In genomic region chr17:44829558-44830358, GRCh38 we compare ENCODE assay signal across 8 cellular contexts. TPM values are rescaled to one million over a fixed set of nuclear protein-coding genes. Genes with fewer than 3 reads are reported as not detected.
DNase-seq lines count a peak whose midpoint lies in the region; ATAC-seq and TF ChIP-seq lines count a peak whose summit lies in the region.

TSS of gene GJC1 (minus strand) at chr17:44830287. CDS start at chr17:44805817, 24,470 bp downstream.

- CTCF ChIA-PET in activated naive CD4-positive, alpha-beta T cell treated with anti-CD3 and anti-CD28 coated beads, Interleukin-2, amount 10 ng/mL, durations not matched to agents 7 days and 5 days (lab: Charles Lee) = interaction anchor here (1.6 kb wide), 1 partner anchor 51 kb away, joined by 7 read pairs; no protein-coding TSS in a partner anchor

- peak within 1 kb of the TSS; percentile 46 to 86 (median 75) for H3K4me3 ChIP-seq in heart right ventricle
- H3K4me3 ChIP-seq in psoas muscle = peak within 1 kb of the TSS; percentile 68

- H3K4me1 Mint-ChIP-seq in activated naive CD4-positive, alpha-beta T cell treated with anti-CD3 and anti-CD28 coated beads, Interleukin-2, amount 10 ng/mL, durations not matched to agents 7 days and 5 days = peaks cover 10% of the 10 kb centered on the region

- peaks cover 4% of the 10 kb centered on the region for H3K36me3 Mint-ChIP-seq in activated naive CD4-positive, alpha-beta T cell treated with anti-CD3 and anti-CD28 coated beads, Interleukin-2, amount 10 ng/mL, durations not matched to agents 7 days and 5 days

- TF ChIP-seq POLR2A in GM10847 (IDR thresholded peaks at IDR 0.05; ENCODE audit: extremely low read depth, insufficient read length) = peak; percentile 12

- peaks cover 0 to 31% (median 17%) of the 10 kb centered on the region in 9 donors for H3K4me1 ChIP-seq in heart right ventricle
- H3K4me1 ChIP-seq in psoas muscle = no peaks in the 10 kb centered on the region

- TF ChIP-seq CTCF in heart right ventricle (IDR thresholded peaks at IDR 0.05) (no peak), psoas muscle (IDR thresholded peaks at IDR 0.05) (no peak)

- H3K27me3 ChIP-seq in heart right ventricle = peaks cover 0 to 84% (median 15%) of the 10 kb centered on the region in 7 donors
- H3K27me3 ChIP-seq in psoas muscle (ENCODE audit: insufficient read depth in 3 of 3, low read length in 2 of 3) = peaks cover 4 to 84% (median 19%) of the 10 kb centered on the region in 3 donors

- H3K27ac Mint-ChIP-seq in activated naive CD4-positive, alpha-beta T cell treated with anti-CD3 and anti-CD28 coated beads, Interleukin-2, amount 10 ng/mL, durations not matched to agents 7 days and 5 days = peak within 1 kb of the TSS; percentile 34

- H3K9me3 ChIP-seq in heart right ventricle = no peaks in the 10 kb centered on the region
- no peaks in the 10 kb centered on the region for H3K9me3 ChIP-seq in psoas muscle

- WGBS in heart right ventricle, 2 donors = 0% methylated on average over 92 to 118 of the region's 120 CpGs
- 1% methylated on average over 66 to 120 of the region's 120 CpGs for WGBS in psoas muscle, 3 donors

- H3K27me3 Mint-ChIP-seq in activated naive CD4-positive, alpha-beta T cell treated with anti-CD3 and anti-CD28 coated beads, Interleukin-2, amount 10 ng/mL, durations not matched to agents 7 days and 5 days = peaks cover 83% of the 10 kb centered on the region

- ATAC-seq in heart right ventricle (peak; percentile 48 to 78 (median 72)), psoas muscle (peak in 1 of 4 donors; percentile 38), HG03025 (IDR thresholded peaks at IDR 0.05; ENCODE audit: low FRiP score, unreplicated experiment) (no peak), GM21381 (IDR thresholded peaks at IDR 0.05; ENCODE audit: unreplicated experiment) (no peak), HG03439 (IDR thresholded peaks at IDR 0.05; ENCODE audit: unreplicated experiment) (no peak)

- DNase-seq in NCI-H1930 (lab: John Stamatoyannopoulos, UW) = peak; percentile 17 to 36
- DNase-seq in activated naive CD4-positive, alpha-beta T cell treated with anti-CD3 and anti-CD28 coated beads, Interleukin-2, amount 10 ng/mL, durations not matched to agents 7 days and 5 days = peak; percentile 38
- DNase-seq in heart right ventricle = peak; percentile 38 to 62
- peak in 1 of 2 donors; percentile 56 for DNase-seq in psoas muscle

- H3K27ac ChIP-seq in heart right ventricle (peak within 1 kb of the TSS; percentile 84 to 94 (median 90)), psoas muscle (peak within 1 kb of the TSS; percentile 46)

- intact Hi-C loops in heart right ventricle (cut with DNase I) (loop anchor here in 7 of 10 donors (2.0 to 5.0 kb wide), 4 partner anchors 42 to 52 kb away; no protein-coding TSS in a partner anchor), psoas muscle (cut with DNase I) (loop anchor here in 1 of 2 donors (5.0 kb wide), 1 partner anchor 32 kb away; no protein-coding TSS in a partner anchor)

- no peaks in the 10 kb centered on the region for H3K9me3 Mint-ChIP-seq in activated naive CD4-positive, alpha-beta T cell treated with anti-CD3 and anti-CD28 coated beads, Interleukin-2, amount 10 ng/mL, durations not matched to agents 7 days and 5 days

- peak within 1 kb of the TSS; percentile 80 for H3K4me3 Mint-ChIP-seq in activated naive CD4-positive, alpha-beta T cell treated with anti-CD3 and anti-CD28 coated beads, Interleukin-2, amount 10 ng/mL, durations not matched to agents 7 days and 5 days

- H3K36me3 ChIP-seq in heart right ventricle (no peaks in the 10 kb centered on the region), psoas muscle (ENCODE audit: insufficient read depth in 1 of 2, low read depth in 1 of 2) (no peaks in the 10 kb centered on the region)

RNA-seq across cellular contexts. Expression of gene GJC1, which starts in this region (rescaled TPM):
- 10 to 100 TPM; 13.9 to 41.5 (median 23.8) TPM for total RNA-seq in heart right ventricle
- polyA plus RNA-seq in heart right ventricle = 10 to 100 TPM; 10.9 to 17.0 TPM
- total RNA-seq in psoas muscle = 1 to 10 TPM; 4.7 to 7.9 (median 5.7) TPM
- 1 to 10 TPM; 2.2 to 2.7 (median 2.5) TPM for polyA plus RNA-seq in psoas muscle

Comparison
In these comparisons a context has a peak if more than half of its experiments do, and no peak if none do; other contexts are left out.
1. ATAC-seq: peak in heart right ventricle (8 of 8); none in HG03025 (single experiment), GM21381 (single experiment) and HG03439 (single experiment).